In genomic region chr5:143931389-143931984, GRCh38 we compare ENCODE assay signal across 12 cellular contexts.
A peak's percentile ranks its signal among the peaks of the same experiment; 100 is the strongest.
DNase-seq lines count a peak whose midpoint lies in the region; TF ChIP-seq lines count a peak whose summit lies in the region.
"Had no signal": no experiment of that assay in that cellular context is flagged by ENCODE, and none has a peak within 500 bp of the region (broad histone marks: within the 10 kb centered on the region; RNA-seq: fewer than 3 reads in every experiment).

No MANE protein-coding gene starts in this region.

- H2BK12ac ChIP-seq in trophoblast cell (ENCODE audit: low read length), result no peak overlapping the region

- H3K4ac ChIP-seq in trophoblast cell (ENCODE audit: low read depth, low read length), result no peak overlapping the region

- H3K79me2 ChIP-seq in trophoblast cell (ENCODE audit: control insufficient read depth, insufficient read depth, low read length, poor library complexity), result no peaks in the 10 kb centered on the region

- no peak overlapping the region for H3K4me2 ChIP-seq in trophoblast cell (ENCODE audit: low read length)

- no peaks in the 10 kb centered on the region for H3K36me3 ChIP-seq in trophoblast cell (ENCODE audit: control insufficient read depth in 1 of 2, insufficient read depth in 2 of 2, low read length in 2 of 2)
- no peaks in the 10 kb centered on the region for H3K36me3 ChIP-seq in tibial artery
- H3K36me3 ChIP-seq in transverse colon, result no peaks in the 10 kb centered on the region

- no peak for TF ChIP-seq POLR2A in transverse colon (IDR thresholded peaks at IDR 0.05)

- TF ChIP-seq EP300 in transverse colon (IDR thresholded peaks at IDR 0.05; ENCODE audit: low read depth), result no peak

- no peak overlapping the region for H3K23ac ChIP-seq in trophoblast cell (ENCODE audit: low read length)

- H3K79me1 ChIP-seq in trophoblast cell (ENCODE audit: low read length), result no peaks in the 10 kb centered on the region

- no peak overlapping the region for H4K12ac ChIP-seq in trophoblast cell (ENCODE audit: low read depth, low read length)

- H3K27me3 ChIP-seq in trophoblast cell (ENCODE audit: insufficient read depth, low read length), result no peaks in the 10 kb centered on the region
- H3K27me3 ChIP-seq in tibial artery, result no peaks in the 10 kb centered on the region
- H3K27me3 ChIP-seq in transverse colon, result no peaks in the 10 kb centered on the region
- H3K27me3 ChIP-seq: dorsolateral prefrontal cortex had no signal

- TF ChIP-seq CTCF in tibial artery (IDR thresholded peaks at IDR 0.05), result no peak
- no peak for TF ChIP-seq CTCF in transverse colon (IDR thresholded peaks at IDR 0.05)

- WGBS in trophoblast cell (ENCODE audit: extremely low coverage, insufficient coverage, insufficient read length), result no CpG with 5 or more reads among the region's 4 CpGs
- WGBS in transverse colon (ENCODE audit: low coverage in 1 of 2), 2 donors, result 89% methylated on average over 4 of the region's 4 CpGs; no CpG with 5 or more reads in 1 of the 2 donors

- no peak overlapping the region for H4K8ac ChIP-seq in trophoblast cell (ENCODE audit: low read depth, low read length)

- no peak overlapping the region for H2BK120ac ChIP-seq in trophoblast cell (ENCODE audit: insufficient read depth, low read length, poor library complexity)

- intact Hi-C loops in tibial artery (cut with DNase I; ENCODE audit: low total_unique reads), result no loop called here
- intact Hi-C loops in transverse colon (cut with DNase I; ENCODE audit: low total_unique reads), result no loop called here

- no peak overlapping the region for H2AFZ ChIP-seq in trophoblast cell (ENCODE audit: insufficient read depth, low read length, poor library complexity)

- peak overlapping the region; percentile 5 for H4K91ac ChIP-seq in trophoblast cell (ENCODE audit: low read depth, low read length)

- no peak overlapping the region for H2AK5ac ChIP-seq in trophoblast cell (ENCODE audit: low read length)

- H3K4me1 ChIP-seq in trophoblast cell (ENCODE audit: control insufficient read depth in 1 of 2, insufficient read depth in 2 of 2, low read length in 2 of 2) (peaks cover 3 to 7% of the 10 kb centered on the region in 2 experiments), tibial artery (no peaks in the 10 kb centered on the region), transverse colon (no peaks in the 10 kb centered on the region)

- H3K4me3 ChIP-seq in trophoblast cell (ENCODE audit: low read depth, low read length), result no peak overlapping the region
- no peak overlapping the region for H3K4me3 ChIP-seq in tibial artery
- H3K4me3 ChIP-seq in transverse colon, result no peak overlapping the region
- H3K4me3 ChIP-seq: dorsolateral prefrontal cortex had no signal

- peak; percentile 17 for DNase-seq in H4 (ENCODE audit: low spot score)
- peak; percentile 64 for DNase-seq in NCI-H2029 treated with DMSO at 0.1 percent for 48 hours (lab: John Stamatoyannopoulos, UW)
- DNase-seq in globus pallidus (ENCODE audit: low spot score), result peak; percentile 54
- no peak for DNase-seq in trophoblast cell
- DNase-seq in RPMI8226, result no peak
- DNase-seq in tibial artery, result no peak
- no peak for DNase-seq in GM19238 (ENCODE audit: insufficient read length, low spot score)
- no peak for DNase-seq in transverse colon
- DNase-seq: activated CD8-positive, alpha-beta memory T cell treated with anti-CD3 and anti-CD28 coated beads, Interleukin-2, amount 50 U/mL, for 4 hours; activated naive CD4-positive, alpha-beta T cell treated with Interleukin-2 at 50 U/mL for 16 hours; DND-41; dorsolateral prefrontal cortex had no signal

- H3K9me3 ChIP-seq in trophoblast cell (ENCODE audit: insufficient read depth, low read depth, low read length), result no peaks in the 10 kb centered on the region
- H3K9me3 ChIP-seq in tibial artery, result peaks cover 0 to 12% (median 4%) of the 10 kb centered on the region in 3 donors
- H3K9me3 ChIP-seq in transverse colon, result peaks cover 6 to 12% of the 10 kb centered on the region in 2 donors

- H3K18ac ChIP-seq in trophoblast cell (ENCODE audit: low read length), result no peak overlapping the region

- H3K9ac ChIP-seq in trophoblast cell (ENCODE audit: low read length), result no peak overlapping the region

- H3K27ac ChIP-seq in trophoblast cell (ENCODE audit: low read depth, low read length) (no peak overlapping the region), tibial artery (no peak overlapping the region), transverse colon (no peak overlapping the region)
- H3K27ac ChIP-seq: dorsolateral prefrontal cortex had no signal

- H2BK5ac ChIP-seq in trophoblast cell (ENCODE audit: low read depth, low read length, poor library complexity), result no peak overlapping the region

- in situ Hi-C loops in transverse colon (cut with MboI; ENCODE audit: low pct_ligation_motif_present in 1 of 4, low pct_unique_long_range_greater_than_20kb in 1 of 4, low sequenced_read_pairs in 3 of 4), result no loop called here

- H3K14ac ChIP-seq in trophoblast cell (ENCODE audit: low read length), result no peak overlapping the region

Comparison
In these comparisons a context has a peak if more than half of its experiments do, and no peak if none do; other contexts are left out.
1. DNase-seq: peak in H4 (single experiment), NCI-H2029 treated with DMSO at 0.1 percent for 48 hours (single experiment) and globus pallidus (single experiment); none in trophoblast cell (0 of 2), RPMI8226 (single experiment), tibial artery (0 of 2), GM19238 (single experiment) and transverse colon (single experiment).